8 cellular contexts compared by ENCODE assay signal in genomic region chr2:174341301-174341994, GRCh38. TPM values are rescaled to one million over a fixed set of nuclear protein-coding genes. Genes with fewer than 3 reads are reported as not detected.
A peak's percentile ranks its signal among the peaks of the same experiment; 100 is the strongest.
DNase-seq lines count a peak whose midpoint lies in the region; ATAC-seq and TF ChIP-seq lines count a peak whose summit lies in the region.

No MANE protein-coding gene starts in this region.

- WGBS in esophagus squamous epithelium, 2 donors = 0 to 1% methylated on average over 19 to 22 of the region's 31 CpGs

- peak; percentile 92 for TF ChIP-seq CTCF in HL-60 (IDR thresholded peaks at IDR 0.05; ENCODE audit: insufficient read depth, low read length)
- TF ChIP-seq CTCF in OCI-LY3 (IDR thresholded peaks at IDR 0.05; ENCODE audit: low read depth, low read length) = peak; percentile 93
- peak; percentile 78 to 98 (median 96) for TF ChIP-seq CTCF in esophagus squamous epithelium (IDR thresholded peaks at IDR 0.05)
- TF ChIP-seq CTCF in natural killer cell (IDR thresholded peaks at IDR 0.05) = peak; percentile 96

- H2AFZ ChIP-seq in ACC112 (ENCODE audit: low read length, unreplicated experiment) (peak overlapping the region; percentile 65), OCI-LY3 (ENCODE audit: low read depth, low read length) (0 out of 2 replicates have a peak overlapping the region, but pooled peaks have one; percentile 24)

- DNase-seq in HL-60 (ENCODE audit: low read depth in 1 of 2, low spot score in 1 of 2) (peak; percentile 65 to 84), esophagus squamous epithelium (lab: John Stamatoyannopoulos, UW) (peak; percentile 23), natural killer cell (peak; percentile 87)
- DNase-seq in activated T-cell treated with anti-CD3 and anti-CD28 coated beads, Interleukin-2, amount 50 U/mL, for 24 hours = peak; percentile 95
- DNase-seq in stimulated activated naive B cell treated with anti-CD40 and anti-IgM and Interleukin-4, amounts not matched to agents 10 μg/mL and 1 μg/mL and 100 μg/mL, for 72 hours = peak; percentile 83

- H3K27ac ChIP-seq in ACC112 (ENCODE audit: low read depth, low read length) = no peak overlapping the region
- no peak overlapping the region for H3K27ac ChIP-seq in HL-60 (replicated peaks)
- no peak overlapping the region for H3K27ac ChIP-seq in OCI-LY3 (ENCODE audit: low read length)
- H3K27ac ChIP-seq in esophagus squamous epithelium = no peak overlapping the region

- no peaks in the 10 kb centered on the region for H4K20me1 ChIP-seq in OCI-LY3 (ENCODE audit: insufficient read depth, low read length)

- peaks cover 85% of the 10 kb centered on the region for H3K27me3 Mint-ChIP-seq in activated T-cell treated with anti-CD3 and anti-CD28 coated beads, Interleukin-2, amount 50 U/mL, for 24 hours
- H3K27me3 Mint-ChIP-seq in natural killer cell (ENCODE audit: low read depth in 2 of 2) = peaks cover 58 to 70% of the 10 kb centered on the region in 2 donors
- peaks cover 37 to 57% of the 10 kb centered on the region in 2 donors for H3K27me3 Mint-ChIP-seq in stimulated activated naive B cell treated with anti-CD40 and anti-IgM and Interleukin-4, amounts not matched to agents 10 μg/mL and 1 μg/mL and 100 μg/mL, for 72 hours

- intact Hi-C loops in esophagus squamous epithelium (cut with DNase I) (loop anchor here (5.0 kb wide), 1 partner anchor 939 kb away; no protein-coding TSS in a partner anchor), natural killer cell (cut with micrococcal nuclease) (loop anchor here (1.0 kb wide), 5 partner anchors 93 to 1314 kb away; partner anchors contain the start of gene OLA1)

- no peaks in the 10 kb centered on the region for H3K9me3 Mint-ChIP-seq in activated T-cell treated with anti-CD3 and anti-CD28 coated beads, Interleukin-2, amount 50 U/mL, for 24 hours
- no peaks in the 10 kb centered on the region for H3K9me3 Mint-ChIP-seq in natural killer cell
- H3K9me3 Mint-ChIP-seq in stimulated activated naive B cell treated with anti-CD40 and anti-IgM and Interleukin-4, amounts not matched to agents 10 μg/mL and 1 μg/mL and 100 μg/mL, for 72 hours = no peaks in the 10 kb centered on the region

- H3K9ac ChIP-seq in OCI-LY3 (ENCODE audit: low read length) = peak overlapping the region; percentile 42

- no peak for TF ChIP-seq POLR2A in esophagus squamous epithelium (IDR thresholded peaks at IDR 0.05)

- H3K9me3 ChIP-seq in OCI-LY3 (ENCODE audit: insufficient read depth, low read length) (no peaks in the 10 kb centered on the region), esophagus squamous epithelium (no peaks in the 10 kb centered on the region)

- peak overlapping the region; percentile 90 for H3K4me2 ChIP-seq in OCI-LY3 (ENCODE audit: low read length)

- H3K27me3 ChIP-seq in ACC112 (ENCODE audit: insufficient read depth, low read length) = peaks cover 77% of the 10 kb centered on the region
- H3K27me3 ChIP-seq in HL-60 (ENCODE audit: insufficient read depth, poor library complexity, severe bottlenecking) = peaks cover 78% of the 10 kb centered on the region
- H3K27me3 ChIP-seq in OCI-LY3 (ENCODE audit: low read depth, low read length) = peaks cover 12% of the 10 kb centered on the region
- peaks cover 47 to 93% (median 70%) of the 10 kb centered on the region in 4 donors for H3K27me3 ChIP-seq in esophagus squamous epithelium

- peaks cover 9% of the 10 kb centered on the region for H3K4me1 ChIP-seq in ACC112 (ENCODE audit: control insufficient read depth, insufficient read depth, low read length, unreplicated experiment)
- H3K4me1 ChIP-seq in OCI-LY3 (ENCODE audit: low read length) = peaks cover 16% of the 10 kb centered on the region; the same call in 1 of the 2 replicates
- H3K4me1 ChIP-seq in esophagus squamous epithelium = peaks cover 35 to 71% (median 38%) of the 10 kb centered on the region in 3 donors

- H3K4me3 Mint-ChIP-seq in activated T-cell treated with anti-CD3 and anti-CD28 coated beads, Interleukin-2, amount 50 U/mL, for 24 hours = peak overlapping the region; percentile 68
- peak overlapping the region; percentile 88 for H3K4me3 Mint-ChIP-seq in natural killer cell
- peak overlapping the region; percentile 82 to 83 for H3K4me3 Mint-ChIP-seq in stimulated activated naive B cell treated with anti-CD40 and anti-IgM and Interleukin-4, amounts not matched to agents 10 μg/mL and 1 μg/mL and 100 μg/mL, for 72 hours

- no peaks in the 10 kb centered on the region for H3K79me2 ChIP-seq in ACC112 (ENCODE audit: control insufficient read depth, insufficient read depth, low read length, unreplicated experiment)
- H3K79me2 ChIP-seq in OCI-LY3 (ENCODE audit: low read length) = no peaks in the 10 kb centered on the region

- H3K36me3 Mint-ChIP-seq in activated T-cell treated with anti-CD3 and anti-CD28 coated beads, Interleukin-2, amount 50 U/mL, for 24 hours (ENCODE audit: low read depth) = no peaks in the 10 kb centered on the region
- no peaks in the 10 kb centered on the region for H3K36me3 Mint-ChIP-seq in natural killer cell
- peaks cover 1 to 4% of the 10 kb centered on the region in 2 donors for H3K36me3 Mint-ChIP-seq in stimulated activated naive B cell treated with anti-CD40 and anti-IgM and Interleukin-4, amounts not matched to agents 10 μg/mL and 1 μg/mL and 100 μg/mL, for 72 hours

- H3K4me3 ChIP-seq in ACC112 (ENCODE audit: low read depth, low read length) = peak overlapping the region; percentile 71
- H3K4me3 ChIP-seq in HL-60 (replicated peaks; ENCODE audit: insufficient read depth, low read length) = no peak overlapping the region; the same call in 1 of the 2 replicates
- peak overlapping the region; percentile 89 for H3K4me3 ChIP-seq in OCI-LY3 (ENCODE audit: low read length)
- H3K4me3 ChIP-seq in esophagus squamous epithelium = peak overlapping the region in 2 of 4 donors; percentile 18 to 44

- no peaks in the 10 kb centered on the region for H3K36me3 ChIP-seq in ACC112 (ENCODE audit: insufficient read depth, low read length)
- H3K36me3 ChIP-seq in OCI-LY3 (replicated peaks; ENCODE audit: low read depth, low read length) = no peaks in the 10 kb centered on the region
- peaks cover 0 to 2% (median 0%) of the 10 kb centered on the region in 3 donors for H3K36me3 ChIP-seq in esophagus squamous epithelium

- ATAC-seq in GM18498 (IDR thresholded peaks at IDR 0.05; ENCODE audit: unreplicated experiment) (peak; percentile 53), natural killer cell (peak; percentile 77 to 86 (median 77))
- peak; percentile 70 to 74 for ATAC-seq in stimulated activated naive B cell treated with anti-CD40 and anti-IgM and Interleukin-4, amounts not matched to agents 10 μg/mL and 1 μg/mL and 100 μg/mL, for 72 hours (replicated peaks)

- peak overlapping the region; percentile 89 for H3K27ac Mint-ChIP-seq in activated T-cell treated with anti-CD3 and anti-CD28 coated beads, Interleukin-2, amount 50 U/mL, for 24 hours
- peak overlapping the region; percentile 75 to 87 for H3K27ac Mint-ChIP-seq in natural killer cell
- peak overlapping the region; percentile 95 for H3K27ac Mint-ChIP-seq in stimulated activated naive B cell treated with anti-CD40 and anti-IgM and Interleukin-4, amounts not matched to agents 10 μg/mL and 1 μg/mL and 100 μg/mL, for 72 hours

- peaks cover 40% of the 10 kb centered on the region for H3K4me1 Mint-ChIP-seq in activated T-cell treated with anti-CD3 and anti-CD28 coated beads, Interleukin-2, amount 50 U/mL, for 24 hours (ENCODE audit: low read depth)
- H3K4me1 Mint-ChIP-seq in natural killer cell = peaks cover 34 to 50% of the 10 kb centered on the region in 2 donors
- H3K4me1 Mint-ChIP-seq in stimulated activated naive B cell treated with anti-CD40 and anti-IgM and Interleukin-4, amounts not matched to agents 10 μg/mL and 1 μg/mL and 100 μg/mL, for 72 hours = peaks cover 24 to 50% of the 10 kb centered on the region in 2 donors

RNA-seq across cellular contexts. Expression of gene SP9, which starts 6.7 kb away (rescaled TPM):
- total RNA-seq in esophagus squamous epithelium (not detected), natural killer cell (not detected)

RNA-seq across cellular contexts. Expression of gene SCRN3, which starts 54.1 kb away (rescaled TPM):
- total RNA-seq in esophagus squamous epithelium = 10 to 100 TPM; 15.1 to 23.1 (median 18.7) TPM
- total RNA-seq in natural killer cell = 10 to 100 TPM; 16.6 to 20.6 (median 16.9) TPM

Comparison
In these comparisons a context has a peak if more than half of its experiments do, and no peak if none do; other contexts are left out.
1. DNase-seq: peak in every context shown above with its lines; median percentile 95 in activated T-cell treated with anti-CD3 and anti-CD28 coated beads, Interleukin-2, amount 50 U/mL, for 24 hours; 87 in natural killer cell; 83 in stimulated activated naive B cell treated with anti-CD40 and anti-IgM and Interleukin-4, amounts not matched to agents 10 μg/mL and 1 μg/mL and 100 μg/mL, for 72 hours; 74 in HL-60; 23 in esophagus squamous epithelium.